Comparison of ENCODE assay signal across 19 cellular contexts in genomic region chr19:46392837-46393236, GRCh38. TPM values are rescaled to one million over a fixed set of nuclear protein-coding genes. Genes with fewer than 3 reads are reported as not detected.
DNase-seq lines count a peak whose midpoint lies in the region; ATAC-seq, FAIRE-seq and TF ChIP-seq lines count a peak whose summit lies in the region.
"Had no signal": no experiment of that assay in that cellular context is flagged by ENCODE, and none has a peak within 500 bp of the region (broad histone marks: within the 10 kb centered on the region; RNA-seq: fewer than 3 reads in every experiment).

No MANE protein-coding gene starts in this region.

- H3K27ac Mint-ChIP-seq in endodermal cell, result peak overlapping the region; percentile 12
- peak overlapping the region; percentile 88 to 95 (median 90) for H3K27ac Mint-ChIP-seq in nephron
- H3K27ac Mint-ChIP-seq: activated CD4-positive, alpha-beta memory T cell treated with anti-CD3 and anti-CD28 coated beads for 36 hours had no signal

- H3K9me3 Mint-ChIP-seq in endodermal cell (no peaks in the 10 kb centered on the region), nephron (no peaks in the 10 kb centered on the region)
- H3K9me3 Mint-ChIP-seq: central memory CD8-positive, alpha-beta T cell had no signal

- H3K27me3 Mint-ChIP-seq in endodermal cell (ENCODE audit: insufficient read depth) (peaks cover 1% of the 10 kb centered on the region), nephron (ENCODE audit: low read depth) (no peaks in the 10 kb centered on the region)
- H3K27me3 Mint-ChIP-seq: central memory CD8-positive, alpha-beta T cell had no signal

- TF ChIP-seq CTCF in A673 (conservative IDR thresholded peaks at IDR 0.05; ENCODE audit: low read depth, low read length) (no peak), RWPE1 (conservative IDR thresholded peaks at IDR 0.05; ENCODE audit: low read depth) (no peak), endodermal cell (conservative IDR thresholded peaks at IDR 0.05) (no peak), nephron (IDR thresholded peaks at IDR 0.05; ENCODE audit: unreplicated experiment in 3 of 3) (no peak)

- H3K36me3 ChIP-seq in A673 (ENCODE audit: insufficient read depth, low read length, poor library complexity, severe bottlenecking) (peaks cover 39% of the 10 kb centered on the region), endodermal cell (ENCODE audit: control insufficient read depth, insufficient read depth, low read length) (peaks cover 36% of the 10 kb centered on the region), small intestine (ENCODE audit: control insufficient read depth in 2 of 2, insufficient read depth in 2 of 2, low read length in 2 of 2) (peaks cover 10 to 11% of the 10 kb centered on the region in 2 donors)

- H3K27me3 ChIP-seq in A673 (replicated peaks; ENCODE audit: insufficient read depth, low read depth, low read length, poor library complexity) (no peaks in the 10 kb centered on the region), endodermal cell (ENCODE audit: control insufficient read depth, insufficient read depth, low read length, poor library complexity, severe bottlenecking) (no peaks in the 10 kb centered on the region), small intestine (ENCODE audit: control insufficient read depth in 2 of 2, insufficient read depth in 2 of 2, low read length in 2 of 2) (no peaks in the 10 kb centered on the region)

- 83 to 90% methylated on average over 1 to 4 of the region's 4 CpGs for WGBS in endodermal cell (ENCODE audit: insufficient coverage in 1 of 2, insufficient read length in 1 of 2), 2 experiments
- WGBS in small intestine, 3 donors, result 43 to 60% (median 51%) methylated on average over 4 of the region's 4 CpGs

- DNase-seq in A673 (ENCODE audit: low spot score) (no peak), RWPE1 (ENCODE audit: low spot score) (no peak), endodermal cell (no peak), GF-D8 (lab: John Stamatoyannopoulos, UW) (no peak), NCI-H2171 (lab: John Stamatoyannopoulos, UW) (no peak), small intestine (no peak)
- DNase-seq: activated CD4-positive, alpha-beta memory T cell treated with anti-CD3 and anti-CD28 coated beads for 36 hours; Kasumi-1; left ventricle myocardium inferior; NCI-H1436; stimulated activated CD4-positive, alpha-beta T cell treated with anti-CD3 and anti-CD28 coated beads, Interleukin-12 subunit alpha, Interleukin-12 subunit beta, amount 100 ng/mL, for 4 hours; stimulated activated naive CD4-positive, alpha-beta T cell had no signal

- H3K27ac ChIP-seq in A673 (ENCODE audit: low read depth, low read length, poor library complexity, severe bottlenecking) (peak overlapping the region; percentile 66), RWPE1 (peak overlapping the region; percentile 58), endodermal cell (ENCODE audit: low read depth, low read length) (peak overlapping the region; percentile 47), small intestine (ENCODE audit: low read depth in 1 of 2, low read length in 1 of 2) (no peak overlapping the region)
- H3K27ac ChIP-seq: left ventricle myocardium inferior, prostate gland had no signal

- H3K4me3 Mint-ChIP-seq in endodermal cell (no peak overlapping the region), nephron (peak overlapping the region in 1 of 3 experiments; percentile 38)
- H3K4me3 Mint-ChIP-seq: activated CD4-positive, alpha-beta memory T cell treated with anti-CD3 and anti-CD28 coated beads for 36 hours; central memory CD8-positive, alpha-beta T cell had no signal

- H3K9me3 ChIP-seq in A673 (ENCODE audit: low read depth, low read length, poor library complexity, severe bottlenecking) (no peaks in the 10 kb centered on the region), endodermal cell (ENCODE audit: control insufficient read depth, low read length) (no peaks in the 10 kb centered on the region), small intestine (ENCODE audit: control insufficient read depth, low read depth) (no peaks in the 10 kb centered on the region)
- H3K9me3 ChIP-seq: left ventricle myocardium inferior, prostate gland had no signal

- H3K4me1 ChIP-seq in A673 (ENCODE audit: insufficient read depth, low read length, poor library complexity, severe bottlenecking), result peaks cover 31% of the 10 kb centered on the region
- H3K4me1 ChIP-seq in endodermal cell (ENCODE audit: control insufficient read depth, insufficient read depth, low read length), result no peaks in the 10 kb centered on the region
- H3K4me1 ChIP-seq in small intestine (ENCODE audit: control insufficient read depth in 2 of 2, insufficient read depth in 1 of 2, low read depth in 1 of 2, low read length in 1 of 2), result no peaks in the 10 kb centered on the region
- H3K4me1 ChIP-seq: left ventricle myocardium inferior, prostate gland had no signal

- CTCF ChIA-PET in A673 (lab: Charles Lee), result no interaction called here
- CTCF ChIA-PET in RWPE1 (lab: Yijun Ruan, JAX), result interaction anchor here (1.1 kb wide), 1 partner anchor 111 kb away, joined by 3 read pairs; no protein-coding TSS in a partner anchor

- H3K4me1 Mint-ChIP-seq in endodermal cell (no peaks in the 10 kb centered on the region), nephron (peaks cover 32% of the 10 kb centered on the region)

- H3K4me3 ChIP-seq in A673 (ENCODE audit: low read depth, low read length, poor library complexity, severe bottlenecking), result no peak overlapping the region
- no peak overlapping the region for H3K4me3 ChIP-seq in endodermal cell (ENCODE audit: low read length)
- no peak overlapping the region for H3K4me3 ChIP-seq in small intestine (ENCODE audit: low read depth in 1 of 2, low read length in 2 of 2)
- H3K4me3 ChIP-seq: left ventricle myocardium inferior, prostate gland had no signal

- ATAC-seq in GM21390 (IDR thresholded peaks at IDR 0.05; ENCODE audit: unreplicated experiment), result no peak

- TSS peak; percentile 6 for BruUV-seq in A673 (replicated peaks; lab: Mats Ljungman, UMichigan)

- POLR2A ChIA-PET in A673 (lab: Charles Lee; ENCODE audit: low non-redundant PET) (no interaction called here), RWPE1 (lab: Yijun Ruan, JAX; ENCODE audit: low non-redundant PET) (no interaction called here)

- no peak overlapping the region for H3K9ac ChIP-seq in endodermal cell (ENCODE audit: extremely low read depth, low read length, poor library complexity, severe bottlenecking)

- intact Hi-C loops in A673 (cut with micrococcal nuclease; ENCODE audit: unreplicated experiment), result loop anchor here (10.0 kb wide), 1 partner anchor 318 kb away; no protein-coding TSS in a partner anchor

- no peak for FAIRE-seq in small intestine (lab: Jason Lieb, UNC)
- FAIRE-seq: frontal cortex, RCC 7860 had no signal

- H3K36me3 Mint-ChIP-seq in endodermal cell (ENCODE audit: low read depth), result peaks cover 34% of the 10 kb centered on the region
- peaks cover 38% of the 10 kb centered on the region for H3K36me3 Mint-ChIP-seq in nephron (ENCODE audit: low read depth)

RNA-seq across cellular contexts. Expression of gene CCDC8, which starts 20.5 kb away (rescaled TPM):
- total RNA-seq in A673 (2021) (24.5 and 32.1 TPM in 2 replicates), endodermal cell (10 to 100 TPM; 27.5 to 30.5 TPM)
- 22.6 TPM for polyA plus RNA-seq in endodermal cell (2013, experiment 1 of 2)
- 19.1 TPM for polyA plus RNA-seq in endodermal cell (2013, experiment 2 of 2)
- 1 to 10 TPM in 2 of 3 donors, not detected in 1; 1.1 to 2.0 TPM for polyA plus RNA-seq in small intestine
- total RNA-seq: activated CD4-positive, alpha-beta memory T cell treated with anti-CD3 and anti-CD28 coated beads for 36 hours; HT1080 had no signal

RNA-seq across cellular contexts. Expression of gene PNMA8C, which starts 35.9 kb away (rescaled TPM):
- total RNA-seq in A673 (2021) (not detected in 2 replicates), endodermal cell (under 1 TPM; 0.20 to 0.33 TPM)
- polyA plus RNA-seq in endodermal cell (2013, experiment 1 of 2), result 3.0 TPM
- 3.1 TPM for polyA plus RNA-seq in endodermal cell (2013, experiment 2 of 2)
- polyA plus RNA-seq in small intestine, result under 1 TPM in 1 of 3 donors, not detected in 2; 0.49 TPM
- total RNA-seq: activated CD4-positive, alpha-beta memory T cell treated with anti-CD3 and anti-CD28 coated beads for 36 hours; HT1080; left ventricle myocardium inferior had no signal

RNA-seq across cellular contexts. Expression of gene PPP5C, which starts 46.0 kb away (rescaled TPM):
- total RNA-seq in A673 (2021) (157 and 164 TPM in 2 replicates), endodermal cell (100 to 1,000 TPM; 101 to 112 TPM)
- polyA plus RNA-seq in endodermal cell (2013, experiment 1 of 2), result 81.4 TPM
- 84.3 TPM for polyA plus RNA-seq in endodermal cell (2013, experiment 2 of 2)
- 10 to 100 TPM; 24.0 to 48.9 (median 30.0) TPM for polyA plus RNA-seq in small intestine

Comparison
In these comparisons a context has a peak if more than half of its experiments do, and no peak if none do; other contexts are left out.
1. H3K27ac ChIP-seq: peak in A673 (single experiment), RWPE1 (single experiment) and endodermal cell (single experiment); none in small intestine (0 of 2).